ENCODE assay signal across 8 cellular contexts in genomic region chr10:77173615-77174461, GRCh38.
DNase-seq lines count a peak whose midpoint lies in the region; ATAC-seq and TF ChIP-seq lines count a peak whose summit lies in the region.

No MANE protein-coding gene starts in this region.

- H3K27me3 ChIP-seq in BJ (ENCODE audit: control insufficient read depth, insufficient read depth, low read length): no peaks in the 10 kb centered on the region

- H3K36me3 ChIP-seq in BJ (ENCODE audit: control insufficient read depth, insufficient read depth, low read length): no peaks in the 10 kb centered on the region

- DNase-seq in BJ (ENCODE audit: low read depth) (no peak), MV-4-11 (lab: John Stamatoyannopoulos, UW) (peak; percentile 72), T follicular helper cell (ENCODE audit: low read depth) (peak; percentile 30), amniotic epithelial cell (ENCODE audit: low read depth) (peak; percentile 78), left ventricle myocardium superior (peak; percentile 71), renal cortical epithelial cell (ENCODE audit: low read depth) (peak; percentile 67)

- CTCF ChIA-PET in BJ (lab: Yijun Ruan, JAX): interaction anchor here (0.6 to 15.1 kb wide), 74 partner anchors 9 to 597 kb away, joined by 3 to 374 read pairs (median 4); partner anchors contain the start of gene KCNMA1

- H3K4me3 ChIP-seq in BJ (ENCODE audit: low read depth, low read length): no peak overlapping the region

- POLR2A ChIA-PET in BJ (lab: Charles Lee): no interaction called here

- ATAC-seq in GM19452 (IDR thresholded peaks at IDR 0.05; ENCODE audit: unreplicated experiment) (peak; percentile 78), left ventricle myocardium superior (peak; percentile 72), HG03039 (IDR thresholded peaks at IDR 0.05; ENCODE audit: unreplicated experiment) (no peak)

- intact Hi-C loops in left ventricle myocardium superior (cut with micrococcal nuclease): loop anchor here (5.0 kb wide), 1 partner anchor 468 kb away; no protein-coding TSS in a partner anchor

- peak; percentile 88 for TF ChIP-seq CTCF in BJ (IDR thresholded peaks at IDR 0.05; ENCODE audit: insufficient read depth, low read depth, low read length)
